In the genomic region with DNA sequence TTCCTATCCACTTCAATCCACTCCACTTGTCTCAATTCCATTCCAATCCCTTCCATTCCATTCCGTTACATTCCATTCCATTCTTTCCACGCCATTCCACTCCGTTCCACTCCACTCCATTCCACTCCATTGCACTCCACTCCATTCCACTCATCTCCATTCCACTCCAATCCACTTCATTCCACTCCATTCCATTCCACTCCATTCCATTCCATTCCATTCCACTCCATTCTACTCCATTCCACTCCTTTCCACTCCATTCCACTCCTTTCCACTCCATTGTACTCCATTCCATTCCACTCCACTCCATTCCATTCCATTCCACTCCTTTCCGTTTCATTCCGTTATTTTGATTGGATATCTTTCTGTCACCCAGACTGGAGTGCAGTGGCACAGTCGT, we compare ENCODE assay signal across 27 cellular contexts.
"Had no signal": no experiment of that assay in that cellular context is flagged by ENCODE, and none has a peak within 500 bp of the region (broad histone marks: within the 10 kb centered on the region; RNA-seq: fewer than 3 reads in every experiment).

No MANE protein-coding gene starts in this region.

- H3K4me3 ChIP-seq: stomach, suprapubic skin, testis, thoracic aorta, thyroid gland, tibial artery, tibial nerve, transverse colon, uterus, vagina had no signal

- H3K27ac Mint-ChIP-seq: stimulated activated effector memory CD8-positive, alpha-beta T cell treated with anti-CD3 and anti-CD28 coated beads, Interleukin-12 subunit alpha, Interleukin-12 subunit beta, amount 100 ng/mL, for 72 hours; stimulated activated memory B cell treated with anti-CD40 and anti-IgM and Interleukin-4, amounts not matched to agents 10 μg/mL and 1 μg/mL and 100 μg/mL, for 72 hours; stimulated activated naive B cell treated with anti-CD40 and anti-IgM and Interleukin-4, amounts not matched to agents 10 μg/mL and 1 μg/mL and 100 μg/mL, for 72 hours; stimulated activated naive CD8-positive, alpha-beta T cell treated with anti-CD3 and anti-CD28 coated beads, Interleukin-15, Interleukin-2, amounts not matched to agents 100 ng/mL and 50 ng/mL, for 24 hours; type B pancreatic cell had no signal

- H3K4me1 Mint-ChIP-seq: stimulated activated effector memory CD8-positive, alpha-beta T cell treated with anti-CD3 and anti-CD28 coated beads, Interleukin-12 subunit alpha, Interleukin-12 subunit beta, amount 100 ng/mL, for 72 hours; stimulated activated memory B cell treated with anti-CD40 and anti-IgM and Interleukin-4, amounts not matched to agents 10 μg/mL and 1 μg/mL and 100 μg/mL, for 72 hours; stimulated activated naive B cell treated with anti-CD40 and anti-IgM and Interleukin-4, amounts not matched to agents 10 μg/mL and 1 μg/mL and 100 μg/mL, for 72 hours; stimulated activated naive CD8-positive, alpha-beta T cell treated with anti-CD3 and anti-CD28 coated beads, Interleukin-15, amount 100 ng/mL, for 72 hours had no signal

- H3K4me3 Mint-ChIP-seq: stimulated activated effector memory CD8-positive, alpha-beta T cell treated with anti-CD3 and anti-CD28 coated beads, Interleukin-12 subunit alpha, Interleukin-12 subunit beta, amount 100 ng/mL, for 72 hours; stimulated activated memory B cell treated with anti-CD40 and anti-IgM and Interleukin-4, amounts not matched to agents 10 μg/mL and 1 μg/mL and 100 μg/mL, for 72 hours; stimulated activated naive B cell treated with anti-CD40 and anti-IgM and Interleukin-4, amounts not matched to agents 10 μg/mL and 1 μg/mL and 100 μg/mL, for 72 hours; stimulated activated naive CD8-positive, alpha-beta T cell treated with anti-CD3 and anti-CD28 coated beads, Interleukin-15, amount 100 ng/mL, for 72 hours; stimulated activated naive CD8-positive, alpha-beta T cell treated with anti-CD3 and anti-CD28 coated beads, Interleukin-15, Interleukin-2, amounts not matched to agents 100 ng/mL and 50 ng/mL, for 24 hours; type B pancreatic cell had no signal

- DNase-seq: stimulated activated CD4-positive, alpha-beta T cell treated with anti-CD3 and anti-CD28 coated beads, Interleukin-1b, Interleukin-23, amount 100 ng/mL, for 48 hours; stimulated activated CD4-positive, alpha-beta T cell treated with anti-CD3 and anti-CD28 coated beads, Interleukin-2, amount 100 ng/mL, for 24 hours; stimulated activated CD4-positive, alpha-beta T cell treated with anti-CD3 and anti-CD28 coated beads, Interleukin-2, amount 100 ng/mL, for 48 hours; stimulated activated CD4-positive, alpha-beta T cell treated with anti-CD3 and anti-CD28 coated beads, Interleukin-4, amount 100 ng/mL, for 1 hour; stimulated activated CD4-positive, alpha-beta T cell treated with anti-CD3 and anti-CD28 coated beads, Interleukin-4, amount 100 ng/mL, for 24 hours; stimulated activated CD4-positive, alpha-beta T cell treated with anti-CD3 and anti-CD28 coated beads, Interleukin-4, amount 100 ng/mL, for 4 hours; stimulated activated CD8-positive, alpha-beta memory T cell treated with anti-CD3 and anti-CD28 coated beads, Interleukin-4, amount 100 ng/mL, for 48 hours; stimulated activated naive B cell treated with anti-CD40 and anti-IgM and Interleukin-4, amounts not matched to agents 10 μg/mL and 1 μg/mL and 100 μg/mL, for 72 hours; stimulated activated naive CD4-positive, alpha-beta T cell; stimulated activated naive CD4-positive, alpha-beta T cell treated with Interleukin-2 at 50 U/mL for 16 hours; stimulated activated naive CD8-positive, alpha-beta T cell treated with anti-CD3 and anti-CD28 coated beads, Interleukin-15, amount 100 ng/mL, for 72 hours; stimulated activated naive CD8-positive, alpha-beta T cell treated with anti-CD3 and anti-CD28 coated beads, Interleukin-15, Interleukin-2, amounts not matched to agents 100 U/mL and 50 U/mL, for 24 hours; stomach; testis; thyroid gland; tibial artery; transverse colon; trophoblast cell; uterus had no signal

- ATAC-seq: stimulated activated effector memory CD8-positive, alpha-beta T cell treated with anti-CD3 and anti-CD28 coated beads, Interleukin-12 subunit alpha, Interleukin-12 subunit beta, amount 100 ng/mL, for 72 hours; stimulated activated memory B cell treated with anti-CD40 and anti-IgM and Interleukin-4, amounts not matched to agents 10 μg/mL and 1 μg/mL and 100 μg/mL, for 72 hours; stimulated activated naive B cell treated with anti-CD40 and anti-IgM and Interleukin-4, amounts not matched to agents 10 μg/mL and 1 μg/mL and 100 μg/mL, for 72 hours; stimulated activated naive CD8-positive, alpha-beta T cell treated with anti-CD3 and anti-CD28 coated beads, Interleukin-15, amount 100 ng/mL, for 72 hours; stimulated activated naive CD8-positive, alpha-beta T cell treated with anti-CD3 and anti-CD28 coated beads, Interleukin-15, Interleukin-2, amounts not matched to agents 100 U/mL and 50 U/mL, for 24 hours had no signal

- H3K9me3 Mint-ChIP-seq: type B pancreatic cell had no signal

- H3K27ac ChIP-seq: stomach, suprapubic skin, testis, thoracic aorta, thyroid gland, tibial artery, tibial nerve, transverse colon, uterus, vagina had no signal

- H3K36me3 ChIP-seq: stomach, suprapubic skin, thoracic aorta, thyroid gland, tibial artery, tibial nerve, transverse colon, uterus, vagina had no signal

- H3K27me3 Mint-ChIP-seq: stimulated activated memory B cell treated with anti-CD40 and anti-IgM and Interleukin-4, amounts not matched to agents 10 μg/mL and 1 μg/mL and 100 μg/mL, for 72 hours; stimulated activated naive B cell treated with anti-CD40 and anti-IgM and Interleukin-4, amounts not matched to agents 10 μg/mL and 1 μg/mL and 100 μg/mL, for 72 hours; stimulated activated naive CD8-positive, alpha-beta T cell treated with anti-CD3 and anti-CD28 coated beads, Interleukin-15, amount 100 ng/mL, for 72 hours; stimulated activated naive CD8-positive, alpha-beta T cell treated with anti-CD3 and anti-CD28 coated beads, Interleukin-15, Interleukin-2, amounts not matched to agents 100 ng/mL and 50 ng/mL, for 24 hours; type B pancreatic cell had no signal

- H3K27me3 ChIP-seq: stomach, suprapubic skin, testis, thyroid gland, tibial artery, tibial nerve, transverse colon, uterus, vagina had no signal

- H3K9me3 ChIP-seq: testis, thoracic aorta, thyroid gland, tibial artery, uterus, vagina had no signal

- H3K36me3 Mint-ChIP-seq: stimulated activated effector memory CD8-positive, alpha-beta T cell treated with anti-CD3 and anti-CD28 coated beads, Interleukin-12 subunit alpha, Interleukin-12 subunit beta, amount 100 ng/mL, for 72 hours; type B pancreatic cell had no signal

- H3K4me1 ChIP-seq: stomach, suprapubic skin, testis, thyroid gland, tibial artery, tibial nerve, transverse colon, uterus, vagina had no signal
